8 cellular contexts compared by ENCODE assay signal in genomic region chr10:102242118-102242485, GRCh38. TPM values are rescaled to one million over a fixed set of nuclear protein-coding genes. Genes with fewer than 3 reads are reported as not detected.
DNase-seq lines count a peak whose midpoint lies in the region; ATAC-seq and TF ChIP-seq lines count a peak whose summit lies in the region.

No MANE protein-coding gene starts in this region.

- intact Hi-C loops in A673 (cut with micrococcal nuclease; ENCODE audit: unreplicated experiment) = no loop called here
- intact Hi-C loops in colonic mucosa (cut with DNase I) = no loop called here
- intact Hi-C loops in naive thymus-derived CD4-positive, alpha-beta T cell (cut with micrococcal nuclease) = loop anchor here in 1 of 2 donors (10.0 kb wide), 1 partner anchor 403 kb away; the partner anchor contains the start of gene TRIM8

- TF ChIP-seq CTCF in A673 (conservative IDR thresholded peaks at IDR 0.05; ENCODE audit: low read depth, low read length) (no peak), HFFc6 (IDR thresholded peaks at IDR 0.05) (no peak), colonic mucosa (IDR thresholded peaks at IDR 0.05) (no peak)

- H3K4me1 ChIP-seq in A673 (ENCODE audit: insufficient read depth, low read length, poor library complexity, severe bottlenecking) (peaks cover 21% of the 10 kb centered on the region), colonic mucosa (peaks cover 22% of the 10 kb centered on the region)
- H3K4me1 ChIP-seq in naive thymus-derived CD4-positive, alpha-beta T cell (ENCODE audit: control insufficient read depth in 2 of 2, insufficient read depth in 2 of 2, low read length in 2 of 2) = peaks cover 14 to 29% of the 10 kb centered on the region in 2 donors

- H3K9ac ChIP-seq in colonic mucosa (ENCODE audit: low read depth in 2 of 2, low read length in 2 of 2) = peak overlapping the region; percentile 13 to 22

- H3K4me1 Mint-ChIP-seq in HFFc6 (ENCODE audit: low read depth) = peaks cover 56% of the 10 kb centered on the region
- peaks cover 31 to 45% (median 36%) of the 10 kb centered on the region in 7 donors for H3K4me1 Mint-ChIP-seq in naive thymus-derived CD4-positive, alpha-beta T cell

- no peaks in the 10 kb centered on the region for H3K27me3 ChIP-seq in A673 (replicated peaks; ENCODE audit: insufficient read depth, low read depth, low read length, poor library complexity)
- peaks cover 23% of the 10 kb centered on the region for H3K27me3 ChIP-seq in colonic mucosa
- H3K27me3 ChIP-seq in naive thymus-derived CD4-positive, alpha-beta T cell (ENCODE audit: control insufficient read depth in 2 of 2, insufficient read depth in 2 of 2, low read length in 2 of 2) = peaks cover 0 to 16% of the 10 kb centered on the region in 2 donors

- DNase-seq in A673 (ENCODE audit: low spot score) (no peak), HFFc6 (no peak), colonic mucosa (no peak), NOMO-1 treated with DMSO at 0.1 percent for 48 hours (lab: John Stamatoyannopoulos, UW; ENCODE audit: unreplicated experiment) (no peak), DMS79 (lab: John Stamatoyannopoulos, UW) (no peak), epidermal melanocyte (ENCODE audit: insufficient read length, low spot score) (no peak)
- DNase-seq in naive thymus-derived CD4-positive, alpha-beta T cell = no peak
- no peak for DNase-seq in central memory CD4-positive, alpha-beta T cell

- H3K9me3 Mint-ChIP-seq in HFFc6 = no peaks in the 10 kb centered on the region
- H3K9me3 Mint-ChIP-seq in naive thymus-derived CD4-positive, alpha-beta T cell = peaks cover 0 to 2% (median 0%) of the 10 kb centered on the region in 11 donors

- peak overlapping the region; percentile 68 for H3K27ac Mint-ChIP-seq in HFFc6
- peak overlapping the region in 4 of 9 donors; percentile 40 to 69 (median 54) for H3K27ac Mint-ChIP-seq in naive thymus-derived CD4-positive, alpha-beta T cell

- POLR2A ChIA-PET in A673 (lab: Charles Lee; ENCODE audit: low non-redundant PET) = no interaction called here
- POLR2A ChIA-PET in naive thymus-derived CD4-positive, alpha-beta T cell (lab: Charles Lee) = no interaction called here

- CTCF ChIA-PET in A673 (lab: Charles Lee) = no interaction called here
- CTCF ChIA-PET in naive thymus-derived CD4-positive, alpha-beta T cell (lab: Charles Lee) = no interaction called here

- no peak overlapping the region for H3K27ac ChIP-seq in A673 (ENCODE audit: low read depth, low read length, poor library complexity, severe bottlenecking)
- H3K27ac ChIP-seq in colonic mucosa = no peak overlapping the region
- H3K27ac ChIP-seq in naive thymus-derived CD4-positive, alpha-beta T cell (ENCODE audit: low read depth, low read length) = no peak overlapping the region

- no TSS peak for BruUV-seq in A673 (replicated peaks; lab: Mats Ljungman, UMichigan)

- peak overlapping the region; percentile 44 for H3K4me3 ChIP-seq in A673 (ENCODE audit: low read depth, low read length, poor library complexity, severe bottlenecking)
- H3K4me3 ChIP-seq in colonic mucosa = peak overlapping the region; percentile 52
- peak overlapping the region; percentile 53 for H3K4me3 ChIP-seq in naive thymus-derived CD4-positive, alpha-beta T cell (ENCODE audit: low read length)

- peaks cover 10% of the 10 kb centered on the region; the same call in 1 of the 2 replicates for H3K36me3 Mint-ChIP-seq in HFFc6 (ENCODE audit: low read depth)
- peaks cover 0 to 8% (median 3%) of the 10 kb centered on the region in 5 donors for H3K36me3 Mint-ChIP-seq in naive thymus-derived CD4-positive, alpha-beta T cell

- H3K27me3 Mint-ChIP-seq in HFFc6 (ENCODE audit: insufficient read depth) = peaks cover 13% of the 10 kb centered on the region
- peaks cover 23 to 47% (median 29%) of the 10 kb centered on the region in 5 donors for H3K27me3 Mint-ChIP-seq in naive thymus-derived CD4-positive, alpha-beta T cell

- H3K9me3 ChIP-seq in A673 (ENCODE audit: low read depth, low read length, poor library complexity, severe bottlenecking) (no peaks in the 10 kb centered on the region), colonic mucosa (no peaks in the 10 kb centered on the region)
- H3K9me3 ChIP-seq in naive thymus-derived CD4-positive, alpha-beta T cell (ENCODE audit: control insufficient read depth in 2 of 3, low read length in 3 of 3) = no peaks in the 10 kb centered on the region

- H3K4me3 Mint-ChIP-seq in HFFc6 = peak overlapping the region; percentile 85
- peak overlapping the region; percentile 80 to 100 (median 90) for H3K4me3 Mint-ChIP-seq in naive thymus-derived CD4-positive, alpha-beta T cell

- no peaks in the 10 kb centered on the region for H3K36me3 ChIP-seq in A673 (ENCODE audit: insufficient read depth, low read length, poor library complexity, severe bottlenecking)
- H3K36me3 ChIP-seq in colonic mucosa = no peaks in the 10 kb centered on the region
- H3K36me3 ChIP-seq in naive thymus-derived CD4-positive, alpha-beta T cell (ENCODE audit: control insufficient read depth in 2 of 3, insufficient read depth in 3 of 3, low read length in 3 of 3) = peaks cover 0 to 5% (median 0%) of the 10 kb centered on the region in 3 experiments

- ATAC-seq in naive thymus-derived CD4-positive, alpha-beta T cell = no peak

RNA-seq across cellular contexts. Expression of gene PITX3, which starts 0.8 kb away (rescaled TPM):
- total RNA-seq in A673 (2021) (not detected in 2 replicates), colonic mucosa (not detected)
- under 1 TPM in 1 of 6 experiments, not detected in 5; 0.14 TPM for total RNA-seq in HFFc6 (2021; fragmentation: NEBNext Ultra II Directional; extraction: Animal tissue kit (Norgen Biotek cat#: 25700))
- total RNA-seq in naive thymus-derived CD4-positive, alpha-beta T cell = not detected
- not detected for polyA plus RNA-seq in naive thymus-derived CD4-positive, alpha-beta T cell

RNA-seq across cellular contexts. Expression of gene GBF1, which starts 3.2 kb away (rescaled TPM):
- total RNA-seq in A673 (2021) = 48.4 and 50.0 TPM in 2 replicates
- total RNA-seq in HFFc6 (2021; fragmentation: NEBNext Ultra II Directional; extraction: Animal tissue kit (Norgen Biotek cat#: 25700)) = 10 to 100 TPM; 67.2 to 83.6 (median 74.2) TPM
- total RNA-seq in colonic mucosa = 10 to 100 TPM; 59.8 to 73.4 TPM
- total RNA-seq in naive thymus-derived CD4-positive, alpha-beta T cell = 10 to 100 TPM; 36.2 to 47.2 (median 37.8) TPM
- 10 to 100 TPM in 1 of 2 donors, 1 to 10 TPM in 1; 8.5 to 24.3 TPM for polyA plus RNA-seq in naive thymus-derived CD4-positive, alpha-beta T cell

RNA-seq across cellular contexts. Expression of gene ELOVL3, which starts 16.0 kb away (rescaled TPM):
- 0.44 TPM in 1 of 2 replicates, not detected in the other for total RNA-seq in A673 (2021)
- total RNA-seq in HFFc6 (2021; fragmentation: NEBNext Ultra II Directional; extraction: Animal tissue kit (Norgen Biotek cat#: 25700)) = under 1 TPM in 4 of 6 experiments, not detected in 2; 0.11 to 0.21 (median 0.16) TPM
- under 1 TPM in 1 of 2 donors, not detected in 1; 0.24 TPM for total RNA-seq in colonic mucosa
- not detected for total RNA-seq in naive thymus-derived CD4-positive, alpha-beta T cell
- polyA plus RNA-seq in naive thymus-derived CD4-positive, alpha-beta T cell = not detected
